ENCODE assay signal across 16 cellular contexts in genomic region chr1:32764826-32765545, GRCh38. TPM values are rescaled to one million over a fixed set of nuclear protein-coding genes. Genes with fewer than 3 reads are reported as not detected.
DNase-seq lines count a peak whose midpoint lies in the region; ATAC-seq and TF ChIP-seq lines count a peak whose summit lies in the region.
"Had no signal": no experiment of that assay in that cellular context is flagged by ENCODE, and none has a peak within 500 bp of the region (broad histone marks: within the 10 kb centered on the region; RNA-seq: fewer than 3 reads in every experiment).

No MANE protein-coding gene starts in this region.

- ATAC-seq in HG02588 (IDR thresholded peaks at IDR 0.05; ENCODE audit: unreplicated experiment) (no peak), foreskin keratinocyte (no peak)
- ATAC-seq: effector memory CD8-positive, alpha-beta T cell had no signal

- H3K4me3 Mint-ChIP-seq in chondrocyte (ENCODE audit: unreplicated experiment) (no peak overlapping the region), nephron progenitor cell (peak overlapping the region; percentile 80)
- H3K4me3 Mint-ChIP-seq: CD4-positive, alpha-beta memory T cell; effector memory CD8-positive, alpha-beta T cell; IgD-negative memory B cell had no signal

- no peaks in the 10 kb centered on the region for H3K27me3 ChIP-seq in foreskin keratinocyte

- DNase-seq in ELF-1 (ENCODE audit: low read depth, low spot score): peak; percentile 65
- peak; percentile 38 for DNase-seq in NCI-H2107 treated with DMSO at 0.1 percent for 48 hours (lab: John Stamatoyannopoulos, UW; ENCODE audit: unreplicated experiment)
- DNase-seq in chondrocyte (ENCODE audit: low spot score): no peak
- DNase-seq in nephron progenitor cell: no peak
- no peak for DNase-seq in activated effector memory CD4-positive, alpha-beta T cell treated with anti-CD3 and anti-CD28 coated beads, Interleukin-2, amount 50 U/mL, for 16 hours
- no peak for DNase-seq in foreskin keratinocyte
- no peak for DNase-seq in kidney tubule cell (ENCODE audit: low spot score)
- DNase-seq: anterior cingulate cortex; CD4-positive, alpha-beta memory T cell; effector memory CD8-positive, alpha-beta T cell; mammary epithelial cell; NCI-H2081; stimulated activated CD4-positive, alpha-beta T cell treated with anti-CD3 and anti-CD28 coated beads, Interleukin-2, amount 100 ng/mL, for 24 hours; stimulated activated naive CD4-positive, alpha-beta T cell treated with Interleukin-2 at 50 U/mL for 16 hours had no signal

- H3K4me1 Mint-ChIP-seq in chondrocyte (ENCODE audit: low read depth): peaks cover 60% of the 10 kb centered on the region
- peaks cover 86% of the 10 kb centered on the region for H3K4me1 Mint-ChIP-seq in nephron progenitor cell

- H3K27me3 Mint-ChIP-seq in chondrocyte (ENCODE audit: low read depth) (no peaks in the 10 kb centered on the region), nephron progenitor cell (ENCODE audit: low read depth, poor library complexity) (no peaks in the 10 kb centered on the region)
- H3K27me3 Mint-ChIP-seq: CD4-positive, alpha-beta memory T cell; effector memory CD8-positive, alpha-beta T cell; IgD-negative memory B cell had no signal

- no peaks in the 10 kb centered on the region for H3K36me3 Mint-ChIP-seq in chondrocyte (ENCODE audit: low read depth)
- peaks cover 29% of the 10 kb centered on the region for H3K36me3 Mint-ChIP-seq in nephron progenitor cell (ENCODE audit: low read depth)
- H3K36me3 Mint-ChIP-seq: CD4-positive, alpha-beta memory T cell; IgD-negative memory B cell had no signal

- H3K9me3 Mint-ChIP-seq in chondrocyte (ENCODE audit: low read depth): no peaks in the 10 kb centered on the region
- H3K9me3 Mint-ChIP-seq in nephron progenitor cell: no peaks in the 10 kb centered on the region
- H3K9me3 Mint-ChIP-seq: CD4-positive, alpha-beta memory T cell; effector memory CD8-positive, alpha-beta T cell; IgD-negative memory B cell had no signal

- peak overlapping the region; percentile 2 for H3K27ac Mint-ChIP-seq in chondrocyte (ENCODE audit: unreplicated experiment)
- H3K27ac Mint-ChIP-seq in nephron progenitor cell: peak overlapping the region; percentile 82
- H3K27ac Mint-ChIP-seq: CD4-positive, alpha-beta memory T cell; IgD-negative memory B cell had no signal

- H3K4me1 ChIP-seq in foreskin keratinocyte: peaks cover 34% of the 10 kb centered on the region

- no peak overlapping the region for H3K27ac ChIP-seq in foreskin keratinocyte

- TF ChIP-seq CTCF in chondrocyte (IDR thresholded peaks at IDR 0.05): no peak
- TF ChIP-seq CTCF in nephron progenitor cell (IDR thresholded peaks at IDR 0.05): no peak
- TF ChIP-seq CTCF in foreskin keratinocyte (conservative IDR thresholded peaks at IDR 0.05): no peak

RNA-seq across cellular contexts. Expression of gene YARS1, which starts 52.2 kb away (rescaled TPM):
- 52.2 to 160 TPM (median 147 TPM) in 3 replicates for total RNA-seq in chondrocyte
- 119 and 130 TPM in 2 replicates for total RNA-seq in foreskin keratinocyte
- 95.9 and 107 TPM in 2 replicates for polyA plus RNA-seq in foreskin keratinocyte

RNA-seq across cellular contexts. Expression of gene S100PBP, which starts 52.5 kb away (rescaled TPM):
- total RNA-seq in chondrocyte: 39.6 to 55.8 TPM (median 40.5 TPM) in 3 replicates
- total RNA-seq in foreskin keratinocyte: 27.6 and 28.6 TPM in 2 replicates
- polyA plus RNA-seq in foreskin keratinocyte: 8.1 and 12.4 TPM in 2 replicates

Comparison
In these comparisons a context has a peak if more than half of its experiments do, and no peak if none do; other contexts are left out.
1. DNase-seq: peak in ELF-1 (single experiment) and NCI-H2107 treated with DMSO at 0.1 percent for 48 hours (single experiment); none in chondrocyte (single experiment), nephron progenitor cell (single experiment), activated effector memory CD4-positive, alpha-beta T cell treated with anti-CD3 and anti-CD28 coated beads, Interleukin-2, amount 50 U/mL, for 16 hours (single experiment), foreskin keratinocyte (0 of 2) and kidney tubule cell (single experiment).